In genomic region chr1:244695937-244696336, GRCh38 we compare ENCODE assay signal across 27 cellular contexts.
"Had no signal": no experiment of that assay in that cellular context is flagged by ENCODE, and none has a peak within 500 bp of the region (broad histone marks: within the 10 kb centered on the region; RNA-seq: fewer than 3 reads in every experiment).

No MANE protein-coding gene starts in this region.

- H3K27ac Mint-ChIP-seq: dendritic cell treated with granulocyte-macrophage colony-stimulating factor and Interleukin-4, amounts not matched to agents 40 ng/mL and 50 ng/mL, for 4 days; effector memory CD8-positive, alpha-beta T cell; endodermal cell; mesothelial cell of epicardium had no signal

- ATAC-seq: effector memory CD8-positive, alpha-beta T cell; esophagus mucosa; gastrocnemius medialis; heart right ventricle; left cardiac atrium; left lung; left ventricle myocardium superior; lower lobe of right lung; mucosa of descending colon had no signal

- FAIRE-seq: endometrium, islet of Langerhans, keratinocyte had no signal

- H3K4me3 Mint-ChIP-seq: dendritic cell treated with granulocyte-macrophage colony-stimulating factor and Interleukin-4, amounts not matched to agents 40 ng/mL and 50 ng/mL, for 4 days; effector memory CD8-positive, alpha-beta T cell; endodermal cell; mesothelial cell of epicardium had no signal

- H3K9me3 ChIP-seq: colonic mucosa, esophagus squamous epithelium, gastrocnemius medialis, left lung, lower lobe of right lung, mucosa of descending colon had no signal

- H3K27me3 ChIP-seq: colonic mucosa, esophagus squamous epithelium, gastrocnemius medialis, heart right ventricle, left lung had no signal

- H3K27me3 Mint-ChIP-seq: dendritic cell treated with granulocyte-macrophage colony-stimulating factor and Interleukin-4, amounts not matched to agents 40 ng/mL and 50 ng/mL, for 4 days; effector memory CD8-positive, alpha-beta T cell had no signal

- H3K27ac ChIP-seq: colonic mucosa, epithelial cell of prostate, esophagus squamous epithelium, gastrocnemius medialis, heart right ventricle, left lung, lower lobe of right lung had no signal

- DNase-seq: colonic mucosa; cortex of kidney; effector CD8-positive, alpha-beta T cell; effector memory CD8-positive, alpha-beta T cell; endodermal cell; erythroblast; esophagus squamous epithelium; foreskin fibroblast; foreskin melanocyte; gastrocnemius medialis; glutamatergic neuron; head of caudate nucleus; heart right ventricle; hippocampal formation; left cardiac atrium; left lung; left ventricle myocardium superior; lower lobe of right lung; mesenchymal stem cell; mucosa of descending colon had no signal

- H3K4me3 ChIP-seq: colonic mucosa, esophagus squamous epithelium, gastrocnemius medialis, heart right ventricle, left lung, lower lobe of right lung, mucosa of descending colon had no signal

- H3K4me1 ChIP-seq: colonic mucosa, esophagus squamous epithelium, heart right ventricle, left lung, lower lobe of right lung had no signal

- H3K4me1 Mint-ChIP-seq: endodermal cell, mesothelial cell of epicardium had no signal

- H3K36me3 ChIP-seq: colonic mucosa had no signal

- H3K9me3 Mint-ChIP-seq: dendritic cell treated with granulocyte-macrophage colony-stimulating factor and Interleukin-4, amounts not matched to agents 40 ng/mL and 50 ng/mL, for 4 days; effector memory CD8-positive, alpha-beta T cell; endodermal cell had no signal
